8 cellular contexts compared by ENCODE assay signal in the genomic region with DNA sequence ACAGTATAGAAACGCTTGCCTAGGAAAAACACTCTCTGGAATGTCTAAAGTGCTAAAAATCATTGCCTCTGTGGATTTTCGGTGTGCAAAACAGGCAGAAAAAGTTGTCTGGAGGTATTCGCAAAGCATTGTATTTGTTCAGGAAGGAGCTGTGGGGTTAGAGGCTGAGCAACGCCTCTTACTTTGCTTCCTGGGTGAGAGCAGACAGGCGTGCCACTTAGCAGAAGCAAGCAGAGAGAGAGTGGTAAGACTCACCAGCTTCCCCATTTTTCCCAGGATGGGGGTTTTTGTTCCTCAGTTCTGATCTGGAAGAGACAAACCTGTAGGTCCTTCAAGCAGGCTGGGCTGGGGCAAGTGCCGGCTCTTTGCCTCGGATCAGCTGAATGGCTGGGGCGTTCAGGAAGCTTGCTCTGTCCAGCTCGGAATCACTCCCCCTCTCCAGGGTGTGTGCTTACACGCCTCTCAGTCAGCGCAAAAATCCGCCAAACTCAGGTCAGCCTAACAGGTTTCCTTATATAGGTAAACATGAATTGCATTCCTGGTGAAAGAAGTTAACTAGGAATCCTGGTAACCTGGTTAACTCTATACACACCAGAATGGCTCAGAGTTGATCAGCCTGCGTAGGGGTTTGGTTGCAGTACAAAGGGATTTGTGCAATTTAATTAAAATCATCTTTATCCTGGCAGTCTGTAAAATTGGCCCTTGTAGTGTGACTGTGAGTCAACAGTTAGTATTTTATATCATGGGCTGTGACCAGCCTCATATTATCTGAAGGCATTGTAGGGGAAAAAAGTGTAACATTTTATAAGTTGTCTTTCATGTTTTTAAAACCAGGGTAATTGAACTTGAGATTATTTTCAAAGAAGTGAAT.
DNase-seq lines count a peak whose midpoint lies in the region; ATAC-seq, FAIRE-seq and TF ChIP-seq lines count a peak whose summit lies in the region.

No MANE protein-coding gene starts in this region.

- H3K36me3 Mint-ChIP-seq in endothelial cell (ENCODE audit: low read depth, unreplicated experiment), result no peaks in the 10 kb centered on the region

- no peak overlapping the region for H2BK5ac ChIP-seq in mesenchymal stem cell (ENCODE audit: low read depth, low read length, poor library complexity, severe bottlenecking)

- no peaks in the 10 kb centered on the region for H3K27me3 ChIP-seq in mesenchymal stem cell (ENCODE audit: control insufficient read depth in 1 of 2, insufficient read depth in 1 of 2, low read length in 2 of 2)

- no peak overlapping the region for H4K8ac ChIP-seq in mesenchymal stem cell (ENCODE audit: low read length)

- H3K27ac ChIP-seq in A549 (no peak overlapping the region), mesenchymal stem cell (ENCODE audit: low read length, poor library complexity, severe bottlenecking) (no peak overlapping the region)

- DNase-seq in A549 (ENCODE audit: low read depth in 1 of 2, low spot score in 1 of 2) (peak in 1 of 2 experiments; percentile 9), NCI-H2107 treated with DMSO at 0.1 percent for 48 hours (lab: John Stamatoyannopoulos, UW; ENCODE audit: unreplicated experiment) (peak; percentile 30), endothelial cell (ENCODE audit: low spot score) (peak; percentile 16), mesenchymal stem cell (peak; percentile 1), NCI-H2081 treated with DMSO at 0.1 percent for 48 hours (lab: John Stamatoyannopoulos, UW) (no peak)

- H3K27me3 Mint-ChIP-seq in endothelial cell (ENCODE audit: unreplicated experiment), result no peaks in the 10 kb centered on the region

- peaks cover 7% of the 10 kb centered on the region for H3K4me1 Mint-ChIP-seq in endothelial cell (ENCODE audit: unreplicated experiment)

- no peak overlapping the region for H3K4ac ChIP-seq in mesenchymal stem cell (ENCODE audit: low read depth in 1 of 2, low read length in 2 of 2)

- no peak overlapping the region for H3K4me3 ChIP-seq in A549
- peak overlapping the region in 1 of 2 experiments; percentile 78 for H3K4me3 ChIP-seq in mesenchymal stem cell (ENCODE audit: insufficient read depth in 1 of 2, low read depth in 1 of 2, low read length in 2 of 2)

- FAIRE-seq in A549 (lab: Jason Lieb, UNC), result peak; percentile 84

- no peaks in the 10 kb centered on the region for H3K9me3 Mint-ChIP-seq in endothelial cell (ENCODE audit: unreplicated experiment)

- no peak overlapping the region for H4K91ac ChIP-seq in mesenchymal stem cell (ENCODE audit: low read length)

- no peak overlapping the region for H2BK15ac ChIP-seq in mesenchymal stem cell (ENCODE audit: low read depth, poor library complexity, severe bottlenecking)

- H3K4me2 ChIP-seq in A549 (peak overlapping the region; percentile 42; the same call in 2 of the 3 replicates), mesenchymal stem cell (ENCODE audit: low read length, poor library complexity, severe bottlenecking) (peak overlapping the region; percentile 58)

- no peak for TF ChIP-seq EP300 in A549 (IDR thresholded peaks at IDR 0.05)

- TF ChIP-seq CTCF in A549 (IDR thresholded peaks at IDR 0.05), result no peak
- no peak for TF ChIP-seq CTCF in endothelial cell (IDR thresholded peaks at IDR 0.05; ENCODE audit: unreplicated experiment)

- ATAC-seq in A549 (peak; percentile 62 to 79; a peak in 4 of 6 replicates), GM18870 (IDR thresholded peaks at IDR 0.05; ENCODE audit: unreplicated experiment) (no peak), GM19023 (IDR thresholded peaks at IDR 0.05; ENCODE audit: unreplicated experiment) (no peak), HG02759 (IDR thresholded peaks at IDR 0.05; ENCODE audit: unreplicated experiment) (no peak)

- WGBS in A549 (ENCODE audit: missing lambda C conversion rate), result 53% methylated on average over 13 of the region's 13 CpGs
- WGBS in mesenchymal stem cell, result 66% methylated on average over 6 of the region's 13 CpGs

- H2BK12ac ChIP-seq in mesenchymal stem cell (ENCODE audit: low read length in 2 of 2), result no peak overlapping the region

- CTCF ChIA-PET in A549 (lab: Yijun Ruan, JAX), result no interaction called here

- no peak overlapping the region for H3K23ac ChIP-seq in mesenchymal stem cell (ENCODE audit: low read length in 2 of 2)

- no peaks in the 10 kb centered on the region for H3K36me3 ChIP-seq in mesenchymal stem cell (ENCODE audit: control insufficient read depth in 1 of 2, insufficient read depth in 2 of 2, low read depth in 1 of 2, low read length in 2 of 2)

- H3K14ac ChIP-seq in mesenchymal stem cell (ENCODE audit: low read length in 2 of 2), result no peak overlapping the region

- H3K79me1 ChIP-seq in mesenchymal stem cell (replicated peaks; ENCODE audit: low read length, poor library complexity, severe bottlenecking), result no peaks in the 10 kb centered on the region

- no peak overlapping the region for H2AFZ ChIP-seq in mesenchymal stem cell (ENCODE audit: low read depth, low read length)

- TF ChIP-seq POLR2A in A549 (IDR thresholded peaks at IDR 0.05; ENCODE audit: low read length), result no peak

- no peak overlapping the region for H2AK5ac ChIP-seq in mesenchymal stem cell (ENCODE audit: low read length, severe bottlenecking)

- no peak overlapping the region for H3K4me3 Mint-ChIP-seq in endothelial cell (ENCODE audit: unreplicated experiment)

- TF ChIP-seq RAD21 in A549 (conservative IDR thresholded peaks at IDR 0.05 in 1 of 2, IDR thresholded peaks at IDR 0.05 in 1 of 2), result no peak

- no peaks in the 10 kb centered on the region for H3K4me1 ChIP-seq in A549
- H3K4me1 ChIP-seq in mesenchymal stem cell (ENCODE audit: control insufficient read depth, insufficient read depth, low read depth, low read length), result no peaks in the 10 kb centered on the region

- no peak overlapping the region for H3K18ac ChIP-seq in mesenchymal stem cell (ENCODE audit: low read depth in 1 of 2, low read length in 2 of 2)

- H3K9me3 ChIP-seq in A549, result no peaks in the 10 kb centered on the region
- H3K9me3 ChIP-seq in mesenchymal stem cell (ENCODE audit: control insufficient read depth, low read length), result no peaks in the 10 kb centered on the region

- H3K9ac ChIP-seq in mesenchymal stem cell (ENCODE audit: low read length), result peak overlapping the region; percentile 76

- no peak overlapping the region for H3K27ac Mint-ChIP-seq in endothelial cell (ENCODE audit: unreplicated experiment)

- no peak overlapping the region for H2BK120ac ChIP-seq in mesenchymal stem cell (ENCODE audit: low read depth, low read length)

- POLR2A ChIA-PET in A549 (lab: Yijun Ruan, JAX), result no interaction called here

TF ChIP-seq in A549, 52 proteins besides CTCF, POLR2A, EP300 and RAD21:
- TF ChIP-seq, protein P1, sequence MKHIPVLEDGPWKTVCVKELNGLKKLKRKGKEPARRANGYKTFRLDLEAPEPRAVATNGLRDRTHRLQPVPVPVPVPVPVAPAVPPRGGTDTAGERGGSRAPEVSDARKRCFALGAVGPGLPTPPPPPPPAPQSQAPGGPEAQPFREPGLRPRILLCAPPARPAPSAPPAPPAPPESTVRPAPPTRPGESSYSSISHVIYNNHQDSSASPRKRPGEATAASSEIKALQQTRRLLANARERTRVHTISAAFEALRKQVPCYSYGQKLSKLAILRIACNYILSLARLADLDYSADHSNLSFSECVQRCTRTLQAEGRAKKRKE (CRISPR knock-in tag; IDR thresholded peaks at IDR 0.05; ENCODE audit: low read depth), result no peak
- TF ChIP-seq KDM1A (IDR thresholded peaks at IDR 0.05; ENCODE audit: low read depth) (no peak), RCOR1 (IDR thresholded peaks at IDR 0.05; ENCODE audit: low read depth, low read length) (no peak)

Comparison
In these comparisons a context has a peak if more than half of its experiments do, and no peak if none do; other contexts are left out.
1. ATAC-seq: peak in A549 (2 of 2); none in GM18870 (single experiment), GM19023 (single experiment) and HG02759 (single experiment).